ENCODE assay signal across 8 cellular contexts in genomic region chr11:114348200-114349191, GRCh38. TPM values are rescaled to one million over a fixed set of nuclear protein-coding genes. Genes with fewer than 3 reads are reported as not detected.
A peak's percentile ranks its signal among the peaks of the same experiment; 100 is the strongest.
DNase-seq lines count a peak whose midpoint lies in the region; ATAC-seq, FAIRE-seq and TF ChIP-seq lines count a peak whose summit lies in the region.

No MANE protein-coding gene starts in this region.

- no peak overlapping the region for H3K56ac ChIP-seq in H1 (replicated peaks; ENCODE audit: insufficient read length, low read depth, low read length)

- H4K20me1 ChIP-seq in H1 (replicated peaks in 1 of 2; ENCODE audit: control insufficient read depth in 1 of 2, insufficient read depth in 2 of 2, low read length in 2 of 2): no peaks in the 10 kb centered on the region

- FAIRE-seq in H1 (lab: Jason Lieb, UNC) (no peak), urothelium cell line (lab: Jason Lieb, UNC) (peak; percentile 52)

- H3K79me2 ChIP-seq in H1 (ENCODE audit: control insufficient read depth in 1 of 2, insufficient read depth in 2 of 2, low read length in 2 of 2): no peaks in the 10 kb centered on the region

- TF ChIP-seq RAD21 in H1 (IDR thresholded peaks at IDR 0.05 in 1 of 2, conservative IDR thresholded peaks at IDR 0.05 in 1 of 2; ENCODE audit: low read depth in 2 of 2, low read length in 2 of 2): peak; percentile 49 to 54

- no peak overlapping the region for H3K18ac ChIP-seq in H1 (ENCODE audit: extremely low read depth, low read length)

- H3K9me3 ChIP-seq in H1 (ENCODE audit: insufficient read depth in 2 of 2, low read depth in 1 of 2, low read length in 1 of 2): peaks cover 7% of the 10 kb centered on the region in 2 experiments; a peak in 3 of 4 replicates
- no peaks in the 10 kb centered on the region for H3K9me3 ChIP-seq in aorta (ENCODE audit: control insufficient read depth, low read length)

- POLR2A ChIA-PET in H1 (lab: Charles Lee; ENCODE audit: partially characterized antibody): no interaction called here

- H3K36me3 ChIP-seq in H1 (ENCODE audit: control insufficient read depth in 2 of 4, insufficient read depth in 4 of 4, low read length in 3 of 4): no peaks in the 10 kb centered on the region
- no peaks in the 10 kb centered on the region for H3K36me3 ChIP-seq in aorta (ENCODE audit: control insufficient read depth in 1 of 2, insufficient read depth in 2 of 2, low read length in 1 of 2)

- peaks cover 0 to 2% (median 0%) of the 10 kb centered on the region in 4 experiments; a peak in 1 of 7 replicates for H3K4me1 ChIP-seq in H1 (replicated peaks in 1 of 4; ENCODE audit: control insufficient read depth in 3 of 4, insufficient read depth in 4 of 4, low read length in 3 of 4)
- no peaks in the 10 kb centered on the region for H3K4me1 ChIP-seq in aorta (ENCODE audit: control insufficient read depth in 1 of 2, insufficient read depth in 2 of 2, low read length in 2 of 2)

- intact Hi-C loops in aorta (cut with DNase I): loop anchor here (2.0 to 10.0 kb wide), 4 partner anchors 49 to 96 kb away; partner anchors contain the start of genes C11orf71 (in 1 of the 2), RBM7 (in 1 of the 2) and REXO2 (in 1 of the 2)

- no peak overlapping the region for H4K8ac ChIP-seq in H1 (ENCODE audit: extremely low read depth, insufficient read depth, low read length)

- H3K27me3 ChIP-seq in H1 (replicated peaks in 1 of 4; ENCODE audit: control insufficient read depth in 3 of 4, extremely low read depth in 1 of 4, insufficient read depth in 3 of 4, low read length in 3 of 4) (no peaks in the 10 kb centered on the region), aorta (ENCODE audit: control insufficient read depth in 1 of 2, insufficient read depth in 2 of 2, low read length in 1 of 2) (no peaks in the 10 kb centered on the region)

- H3K79me1 ChIP-seq in H1 (ENCODE audit: low read depth, low read length): no peaks in the 10 kb centered on the region

- CTCF ChIA-PET in H1 (lab: Charles Lee; ENCODE audit: partially characterized antibody): interaction anchor here (0.6 to 1.8 kb wide), 14 partner anchors 12 to 156 kb away, joined by 3 to 6 read pairs (median 4); no protein-coding TSS in a partner anchor

- peak; percentile 83 for DNase-seq in EH (ENCODE audit: low read depth)
- peak; percentile 49 for DNase-seq in LNCaP clone FGC (ENCODE audit: low read depth)
- DNase-seq in SKM-1 (lab: John Stamatoyannopoulos, UW; ENCODE audit: unreplicated experiment): peak; percentile 21
- DNase-seq in H1 (ENCODE audit: low read depth in 1 of 2, low spot score in 2 of 2): peak; percentile 34 to 63
- peak; percentile 83 for DNase-seq in medulla oblongata (ENCODE audit: extremely low spot score)
- no peak for DNase-seq in urothelium cell line (ENCODE audit: low spot score)
- DNase-seq in aorta: no peak

- H3K23me2 ChIP-seq in H1 (ENCODE audit: low read depth, low read length): no peaks in the 10 kb centered on the region

- H2AFZ ChIP-seq in H1 (ENCODE audit: low read length): peak overlapping the region; percentile 87

- H4K91ac ChIP-seq in H1 (replicated peaks; ENCODE audit: insufficient read length, low read length): no peak overlapping the region

- peak; percentile 68 for TF ChIP-seq CTCF in LNCaP clone FGC (IDR thresholded peaks at IDR 0.05; ENCODE audit: control insufficient read depth, extremely low read depth, insufficient read depth)
- TF ChIP-seq CTCF in H1 (IDR thresholded peaks at IDR 0.05; ENCODE audit: control extremely low read depth in 1 of 3, insufficient read depth in 1 of 3, low read depth in 1 of 3, low read length in 3 of 3): peak in 2 of 3 experiments; percentile 31 to 55; a peak in 2 of 4 replicates

- 85% methylated on average over 13 of the region's 13 CpGs; no CpG with 5 or more reads in 1 of the 2 experiments for whole genome bisulfite sequencing in H1 (ENCODE audit: extremely low coverage in 1 of 2, insufficient coverage in 1 of 2, insufficient read length in 1 of 2, insufficient replicate concordance in 2 of 2, low coverage in 1 of 2, low lambda C conversion rate in 2 of 2, missing lambda C conversion rate in 1 of 2), 2 experiments
- WGBS in aorta, 2 donors: 65 to 72% methylated on average over 13 of the region's 13 CpGs

- H3K4me3 ChIP-seq in LNCaP clone FGC (ENCODE audit: low read depth, low read length) (no peak overlapping the region), H1 (ENCODE audit: extremely low read depth in 1 of 4, insufficient read depth in 2 of 4, low read depth in 3 of 4, low read length in 4 of 4) (no peak overlapping the region), aorta (ENCODE audit: low read length in 2 of 2) (no peak overlapping the region)

- H3K9ac ChIP-seq in H1 (replicated peaks in 1 of 4; ENCODE audit: extremely low read depth in 1 of 4, low read depth in 3 of 4, low read length in 3 of 4): no peak overlapping the region

- H3K4ac ChIP-seq in H1 (replicated peaks; ENCODE audit: insufficient read length, low read depth, low read length): no peak overlapping the region

- H2AK5ac ChIP-seq in H1 (ENCODE audit: low read depth, low read length): no peak overlapping the region

- no peak overlapping the region for H2BK5ac ChIP-seq in H1 (ENCODE audit: low read depth, low read length)

- no peak overlapping the region for H2BK120ac ChIP-seq in H1 (replicated peaks; ENCODE audit: low read depth, low read length)

- no peak overlapping the region for H2BK20ac ChIP-seq in H1 (ENCODE audit: low read length)

- H2BK12ac ChIP-seq in H1 (ENCODE audit: low read depth, low read length): 0 out of 2 replicates have a peak overlapping the region, but pooled peaks have one; percentile 60

- no peak overlapping the region for H4K5ac ChIP-seq in H1 (ENCODE audit: insufficient read length, low read depth, low read length)

- no peak for TF ChIP-seq POLR2A in H1 (IDR thresholded peaks at IDR 0.05; ENCODE audit: control extremely low read depth in 1 of 2, low read depth in 2 of 2, low read length in 2 of 2)

- H3K4me2 ChIP-seq in H1 (ENCODE audit: insufficient read depth in 1 of 2, low read depth in 2 of 2, low read length in 2 of 2): no peak overlapping the region

- no peak overlapping the region for H3K23ac ChIP-seq in H1 (ENCODE audit: insufficient read length)

- H3K14ac ChIP-seq in H1 (ENCODE audit: insufficient read length): no peak overlapping the region

- no peak for TF ChIP-seq EP300 in H1 (IDR thresholded peaks at IDR 0.05; ENCODE audit: borderline replicate concordance in 1 of 2, low read depth in 2 of 2, low read length in 2 of 2)

- H3K27ac ChIP-seq in H1 (ENCODE audit: low read depth, low read length) (no peak overlapping the region), aorta (ENCODE audit: low read depth in 1 of 2, low read length in 2 of 2) (no peak overlapping the region)

- H2BK15ac ChIP-seq in H1 (ENCODE audit: low read length): 0 out of 2 replicates have a peak overlapping the region, but pooled peaks have one; percentile 49

- ATAC-seq in aorta (ENCODE audit: low FRiP score): no peak
- no peak for ATAC-seq in GM19035 (IDR thresholded peaks at IDR 0.05; ENCODE audit: unreplicated experiment)

TF ChIP-seq in H1, 55 proteins besides CTCF, POLR2A, EP300 and RAD21 (continues in another document):
- TF ChIP-seq SP2 (IDR thresholded peaks at IDR 0.05; ENCODE audit: low read length) (no peak), SP1 (IDR thresholded peaks at IDR 0.05; ENCODE audit: low read depth, low read length) (no peak), TBP (IDR thresholded peaks at IDR 0.05; ENCODE audit: low read depth, low read length) (no peak), SIN3A (conservative IDR thresholded peaks at IDR 0.05 in 1 of 2, IDR thresholded peaks at IDR 0.05 in 1 of 2; ENCODE audit: low read depth in 1 of 2, low read length in 2 of 2) (no peak), EGR1 (IDR thresholded peaks at IDR 0.05; ENCODE audit: borderline replicate concordance, low read depth, low read length) (no peak), KDM1A (IDR thresholded peaks at IDR 0.05; ENCODE audit: borderline replicate concordance, low read length) (no peak), NRF1 (IDR thresholded peaks at IDR 0.05; ENCODE audit: low read depth, low read length) (no peak), PHF8 (conservative IDR thresholded peaks at IDR 0.05; ENCODE audit: low read depth, low read length) (no peak), SIRT6 (IDR thresholded peaks at IDR 0.05; ENCODE audit: low read length) (no peak)

RNA-seq across cellular contexts. Expression of gene C11orf71, which starts 51.8 kb away (rescaled TPM):
- total RNA-seq in H1 (2021; fragmentation: NEBNext Ultra II Directional; extraction: Animal tissue kit (Norgen Biotek cat#: 25700)): 5.4 and 5.8 TPM in 2 replicates
- polyA plus RNA-seq in H1 (2011; rRNA removed) (8.7 and 13.4 TPM in 2 replicates), aorta (1 to 10 TPM; 4.4 to 6.1 TPM)
- 9.3 TPM for polyA plus RNA-seq in H1 (2011; cell fraction: cytosol; rRNA removed)
- polyA plus RNA-seq in H1 (2011; cell fraction: nucleus; rRNA removed): 9.2 TPM
- polyA plus RNA-seq in H1 (2012, experiment 1 of 2): 3.5 to 4.8 TPM (median 3.7 TPM) in 4 replicates
- 2.1 TPM for polyA plus RNA-seq in H1 (2012, experiment 2 of 2)
- 6.7 TPM for polyA plus RNA-seq in H1 (2013, experiment 1 of 2)
- 5.9 TPM for polyA plus RNA-seq in H1 (2013, experiment 2 of 2)
- polyA minus RNA-seq in H1 (2011; rRNA and poly(A)+ RNA removed): 5.9 and 6.0 TPM in 2 replicates
- polyA minus RNA-seq in H1 (2011; cell fraction: cytosol; rRNA and poly(A)+ RNA removed): 5.1 TPM
- 11.4 TPM for polyA minus RNA-seq in H1 (2011; cell fraction: nucleus; rRNA and poly(A)+ RNA removed)
- 1 to 10 TPM; 4.4 to 4.9 TPM for total RNA-seq in aorta

RNA-seq across cellular contexts. Expression of gene RBM7, which starts 52.0 kb away (rescaled TPM):
- total RNA-seq in H1 (2021; fragmentation: NEBNext Ultra II Directional; extraction: Animal tissue kit (Norgen Biotek cat#: 25700)): 45.7 and 48.3 TPM in 2 replicates
- 11.1 and 18.0 TPM in 2 replicates for polyA plus RNA-seq in H1 (2011; rRNA removed)
- 18.0 TPM for polyA plus RNA-seq in H1 (2011; cell fraction: cytosol; rRNA removed)
- 11.6 TPM for polyA plus RNA-seq in H1 (2011; cell fraction: nucleus; rRNA removed)
- polyA plus RNA-seq in H1 (2012, experiment 1 of 2): 32.5 to 47.5 TPM (median 37.4 TPM) in 4 replicates
- polyA plus RNA-seq in H1 (2012, experiment 2 of 2): 4.5 TPM
- 36.8 TPM for polyA plus RNA-seq in H1 (2013, experiment 1 of 2)
- 37.6 TPM for polyA plus RNA-seq in H1 (2013, experiment 2 of 2)
- polyA minus RNA-seq in H1 (2011; rRNA and poly(A)+ RNA removed): 76.7 and 127 TPM in 2 replicates
- 38.1 TPM for polyA minus RNA-seq in H1 (2011; cell fraction: cytosol; rRNA and poly(A)+ RNA removed)
- 48.4 TPM for polyA minus RNA-seq in H1 (2011; cell fraction: nucleus; rRNA and poly(A)+ RNA removed)
- total RNA-seq in aorta: 10 to 100 TPM; 37.1 to 37.9 TPM
- 10 to 100 TPM; 19.9 to 22.3 TPM for polyA plus RNA-seq in aorta

RNA-seq across cellular contexts. Expression of gene NNMT, which starts 52.3 kb away (rescaled TPM):
- not detected in 2 replicates for total RNA-seq in H1 (2021; fragmentation: NEBNext Ultra II Directional; extraction: Animal tissue kit (Norgen Biotek cat#: 25700))
- polyA plus RNA-seq in H1 (2011; rRNA removed): 0.38 TPM in 1 of 2 replicates, not detected in the other
- polyA plus RNA-seq in H1 (2011; cell fraction: cytosol; rRNA removed): not detected
- not detected for polyA plus RNA-seq in H1 (2011; cell fraction: nucleus; rRNA removed)
- not detected in 4 replicates for polyA plus RNA-seq in H1 (2012, experiment 1 of 2)
- 0.67 TPM for polyA plus RNA-seq in H1 (2012, experiment 2 of 2)
- polyA plus RNA-seq in H1 (2013, experiment 1 of 2): 0.04 TPM
- not detected for polyA plus RNA-seq in H1 (2013, experiment 2 of 2)
- polyA minus RNA-seq in H1 (2011; rRNA and poly(A)+ RNA removed): not detected in 2 replicates
- not detected for polyA minus RNA-seq in H1 (2011; cell fraction: cytosol; rRNA and poly(A)+ RNA removed)
- 3.0 TPM for polyA minus RNA-seq in H1 (2011; cell fraction: nucleus; rRNA and poly(A)+ RNA removed)
- total RNA-seq in aorta: 100 to 1,000 TPM; 597 to 862 TPM
- 1,000 to 10,000 TPM in 1 of 2 donors, 100 to 1,000 TPM in 1; 405 to 1,814 TPM for polyA plus RNA-seq in aorta

Comparison
In these comparisons a context has a peak if more than half of its experiments do, and no peak if none do; other contexts are left out.
1. DNase-seq: peak in EH (single experiment), LNCaP clone FGC (single experiment), SKM-1 (single experiment), H1 (2 of 2) and medulla oblongata (single experiment); none in urothelium cell line (single experiment) and aorta (0 of 2).
2. RNA of gene NNMT, which starts 52.3 kb away (total RNA-seq): 597 to 862 TPM in aorta; not detected in H1; every median in the first group is over 100 times any median in the second.